21 cellular contexts compared by ENCODE assay signal in genomic region chr9:83599071-83599470, GRCh38. TPM values are rescaled to one million over a fixed set of nuclear protein-coding genes. Genes with fewer than 3 reads are reported as not detected.
"Had no signal": no experiment of that assay in that cellular context is flagged by ENCODE, and none has a peak within 500 bp of the region (broad histone marks: within the 10 kb centered on the region; RNA-seq: fewer than 3 reads in every experiment).

No MANE protein-coding gene starts in this region.

- H3K4me3 ChIP-seq: adrenal gland, ascending aorta, cardiac muscle cell, coronary artery, gastroesophageal sphincter, pancreas, spleen, tibial nerve had no signal

- H3K36me3 ChIP-seq: adrenal gland, ascending aorta, cardiac muscle cell, gastroesophageal sphincter, pancreas, spleen, tibial nerve had no signal

- H3K27ac ChIP-seq: adrenal gland, ascending aorta, cardiac muscle cell, coronary artery, gastroesophageal sphincter, pancreas, spleen, tibial nerve had no signal

- H3K9me3 ChIP-seq: adrenal gland, ascending aorta, gastroesophageal sphincter, pancreas, spleen, tibial nerve had no signal

- H3K4me1 ChIP-seq: adrenal gland, ascending aorta, gastroesophageal sphincter, pancreas, tibial nerve had no signal

- DNase-seq: activated CD4-positive, alpha-beta T cell treated with anti-CD3 and anti-CD28 coated beads for 36 hours; activated CD4-positive, alpha-beta T cell treated with anti-CD3 and anti-CD28 coated beads, Interleukin-2, amount 50 U/mL, for 4 hours; activated CD4-positive, CD25-positive, alpha-beta regulatory T cell; activated naive CD4-positive, alpha-beta T cell; activated T-cell treated with anti-CD3 and anti-CD28 coated beads for 4 hours; activated T-cell treated with anti-CD3 and anti-CD28 coated beads, Interleukin-2, amount 50 U/mL, for 72 hours; hippocampal formation; left cardiac atrium; left ventricle myocardium superior; naive B cell; pancreas; right cardiac atrium; spleen; stimulated activated naive CD4-positive, alpha-beta T cell; T-cell had no signal

- H3K27me3 ChIP-seq: adrenal gland, ascending aorta, cardiac muscle cell, gastroesophageal sphincter, pancreas, spleen, tibial nerve had no signal

RNA-seq across cellular contexts. Expression of gene IDNK, which starts 23.9 kb away (rescaled TPM):
- total RNA-seq: ascending aorta had no signal
